ENCODE assay signal across 12 cellular contexts in the genomic region with DNA sequence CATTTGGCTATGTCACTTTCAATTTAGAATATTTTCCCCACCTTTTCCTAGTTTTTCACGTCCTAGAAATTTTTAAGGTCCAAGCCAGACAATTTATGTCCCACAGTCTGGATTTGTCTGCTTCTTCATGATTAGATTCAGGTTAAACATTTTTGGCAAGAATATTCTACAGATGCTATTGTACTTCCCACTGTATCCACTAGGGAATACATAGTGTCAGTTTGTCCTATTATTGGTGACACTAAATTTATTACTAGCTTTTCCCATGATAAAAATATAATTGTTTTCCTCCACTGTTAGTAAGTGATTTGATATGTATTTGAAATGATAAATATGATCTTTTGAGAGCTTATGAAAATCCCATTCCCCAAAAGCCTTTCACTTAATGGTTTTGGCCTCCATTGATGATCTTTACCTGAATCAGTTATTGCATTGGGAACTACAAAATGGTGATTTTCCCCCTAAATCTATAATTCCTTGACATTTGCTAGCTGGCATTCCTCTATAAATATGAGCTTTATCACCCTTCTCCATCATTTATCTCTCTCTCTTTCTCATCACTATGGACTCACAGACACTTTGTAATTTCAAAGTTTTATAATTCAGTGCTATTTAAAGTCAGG. TPM values are rescaled to one million over a fixed set of nuclear protein-coding genes. Genes with fewer than 3 reads are reported as not detected.
A peak's percentile ranks its signal among the peaks of the same experiment; 100 is the strongest.
DNase-seq lines count a peak whose midpoint lies in the region; ATAC-seq and TF ChIP-seq lines count a peak whose summit lies in the region.
"Had no signal": no experiment of that assay in that cellular context is flagged by ENCODE, and none has a peak within 500 bp of the region (broad histone marks: within the 10 kb centered on the region; RNA-seq: fewer than 3 reads in every experiment).

No MANE protein-coding gene starts in this region.

- H4K20me1 ChIP-seq in SK-N-SH (ENCODE audit: insufficient read depth) = no peaks in the 10 kb centered on the region
- H4K20me1 ChIP-seq: BLaER1 treated with 17β-estradiol and CSF1 and Interleukin-3, amounts not matched to agents 10 nM and 100 nM had no signal

- H3F3A ChIP-seq in SK-N-SH (replicated peaks; ENCODE audit: insufficient read depth) = no peaks in the 10 kb centered on the region

- CTCF ChIA-PET in SK-N-SH (lab: Yijun Ruan, JAX) = interaction anchor here (0.8 to 3.1 kb wide), 5 partner anchors 7 to 251 kb away, joined by 3 to 13 read pairs (median 5); partner anchors contain the start of gene ARL14

- in situ Hi-C loops in gastrocnemius medialis (cut with MboI; ENCODE audit: low sequenced_read_pairs in 4 of 4) = loop anchor here in 2 of 4 donors (25.0 kb wide), 1 partner anchor 727 kb away; no protein-coding TSS in a partner anchor

- TF ChIP-seq EP300 in SK-N-SH (IDR thresholded peaks at IDR 0.05; ENCODE audit: borderline replicate concordance in 1 of 2, low read depth in 1 of 2, low read length in 1 of 2) = no peak

- no peaks in the 10 kb centered on the region for H3K79me2 ChIP-seq in SK-N-SH (ENCODE audit: insufficient read depth)

- H3K4me2 ChIP-seq in SK-N-SH = no peak overlapping the region

- H2AFZ ChIP-seq in SK-N-SH (ENCODE audit: low read depth) = no peak overlapping the region

- H3K9me3 ChIP-seq in right atrium auricular region (no peaks in the 10 kb centered on the region), SK-N-SH (no peaks in the 10 kb centered on the region), gastrocnemius medialis (no peaks in the 10 kb centered on the region)
- H3K9me3 ChIP-seq: BLaER1 treated with 17β-estradiol and CSF1 and Interleukin-3, amounts not matched to agents 10 nM and 100 nM had no signal

- no peaks in the 10 kb centered on the region for H3K9me2 ChIP-seq in SK-N-SH

- intact Hi-C loops in Right ventricle myocardium inferior (cut with DNase I) = no loop called here
- intact Hi-C loops in gastrocnemius medialis (cut with DNase I; ENCODE audit: low total_unique reads) = loop anchor here (5.0 kb wide), 1 partner anchor 737 kb away; no protein-coding TSS in a partner anchor

- H3K27ac ChIP-seq in right atrium auricular region (no peak overlapping the region), SK-N-SH (ENCODE audit: low read depth in 2 of 2, low read length in 1 of 2) (no peak overlapping the region), gastrocnemius medialis (no peak overlapping the region)
- H3K27ac ChIP-seq: BLaER1 treated with 17β-estradiol and CSF1 and Interleukin-3, amounts not matched to agents 10 nM and 100 nM had no signal

- DNase-seq in right atrium auricular region (ENCODE audit: low spot score) (no peak), Right ventricle myocardium inferior (ENCODE audit: missing footprints) (no peak), SK-N-SH (peak; percentile 10), fibroblast of villous mesenchyme (ENCODE audit: low read depth) (no peak), NCI-H2081 treated with DMSO at 0.1 percent for 48 hours (lab: John Stamatoyannopoulos, UW) (no peak), gastrocnemius medialis (no peak)
- no peak for DNase-seq in stimulated activated CD4-positive, alpha-beta T cell treated with anti-CD3 and anti-CD28 coated beads, Interleukin-2, amount 100 ng/mL, for 24 hours
- DNase-seq: head of caudate nucleus, midbrain, NCI-H1436 treated with DMSO at 0.1 percent for 48 hours had no signal

- H3K4me3 ChIP-seq in right atrium auricular region (no peak overlapping the region), SK-N-SH (ENCODE audit: low read depth in 2 of 2, low read length in 1 of 2) (no peak overlapping the region), fibroblast of villous mesenchyme (ENCODE audit: low read depth, low read length) (no peak overlapping the region), gastrocnemius medialis (no peak overlapping the region)
- H3K4me3 ChIP-seq: BLaER1 treated with 17β-estradiol and CSF1 and Interleukin-3, amounts not matched to agents 10 nM and 100 nM had no signal

- POLR2A ChIA-PET in SK-N-SH (lab: Yijun Ruan, JAX) = no interaction called here

- ATAC-seq in Right ventricle myocardium inferior = no peak
- ATAC-seq in gastrocnemius medialis = no peak
- ATAC-seq in HG03520 (IDR thresholded peaks at IDR 0.05; ENCODE audit: unreplicated experiment) = no peak

- TF ChIP-seq RAD21 in SK-N-SH (IDR thresholded peaks at IDR 0.05; ENCODE audit: low read length) = no peak

- 36% methylated on average over 1 of the region's 1 CpG for WGBS in SK-N-SH (ENCODE audit: low lambda C conversion rate)

- H3K4me1 ChIP-seq in right atrium auricular region (no peaks in the 10 kb centered on the region), SK-N-SH (ENCODE audit: control insufficient read depth in 1 of 2, insufficient read depth in 2 of 2, low read depth in 1 of 2, low read length in 1 of 2) (no peaks in the 10 kb centered on the region), gastrocnemius medialis (no peaks in the 10 kb centered on the region)

- no peak for TF ChIP-seq POLR2A in gastrocnemius medialis (IDR thresholded peaks at IDR 0.05)

- TF ChIP-seq CTCF in right atrium auricular region (IDR thresholded peaks at IDR 0.05) (peak; percentile 21 to 34), SK-N-SH (IDR thresholded peaks at IDR 0.05) (peak; percentile 57), fibroblast of villous mesenchyme (IDR thresholded peaks at IDR 0.05; ENCODE audit: insufficient read depth, low read depth, low read length) (peak; percentile 52), gastrocnemius medialis (IDR thresholded peaks at IDR 0.05 in 4 of 5, conservative IDR thresholded peaks at IDR 0.05 in 1 of 5) (no peak)

- H3K36me3 ChIP-seq in right atrium auricular region = no peaks in the 10 kb centered on the region
- H3K36me3 ChIP-seq in SK-N-SH (replicated peaks in 1 of 2; ENCODE audit: control insufficient read depth in 1 of 2, insufficient read depth in 2 of 2, low read length in 1 of 2) = no peaks in the 10 kb centered on the region
- no peaks in the 10 kb centered on the region for H3K36me3 ChIP-seq in gastrocnemius medialis
- H3K36me3 ChIP-seq: BLaER1 treated with 17β-estradiol and CSF1 and Interleukin-3, amounts not matched to agents 10 nM and 100 nM had no signal

- no peak overlapping the region for H3K9ac ChIP-seq in SK-N-SH
- H3K9ac ChIP-seq: BLaER1 treated with 17β-estradiol and CSF1 and Interleukin-3, amounts not matched to agents 10 nM and 100 nM had no signal

- H3K27me3 ChIP-seq in right atrium auricular region (no peaks in the 10 kb centered on the region), SK-N-SH (ENCODE audit: insufficient read depth) (no peaks in the 10 kb centered on the region), gastrocnemius medialis (no peaks in the 10 kb centered on the region)
- H3K27me3 ChIP-seq: BLaER1 treated with 17β-estradiol and CSF1 and Interleukin-3, amounts not matched to agents 10 nM and 100 nM had no signal

TF ChIP-seq in SK-N-SH, 30 proteins besides CTCF, POLR2A, EP300 and RAD21:
- no peak for TF ChIP-seq USF2 (IDR thresholded peaks at IDR 0.05; ENCODE audit: borderline replicate concordance, low read depth, low read length)

RNA-seq across cellular contexts. Expression of gene ARL14, which starts 8.3 kb away (rescaled TPM):
- total RNA-seq in right atrium auricular region (not detected), Right ventricle myocardium inferior (not detected), fibroblast of villous mesenchyme (not detected in 2 replicates), gastrocnemius medialis (not detected)
- polyA plus RNA-seq in SK-N-SH (2012; rRNA removed) = not detected in 2 replicates
- polyA plus RNA-seq in SK-N-SH (2012; cell fraction: cytosol; rRNA removed) = 0.05 TPM in 1 of 2 replicates, not detected in the other
- not detected in 2 replicates for polyA plus RNA-seq in SK-N-SH (2012; cell fraction: nucleus; rRNA removed)

Comparison
In these comparisons a context has a peak if more than half of its experiments do, and no peak if none do; other contexts are left out.
1. CTCF ChIP-seq: peak in right atrium auricular region (2 of 2), SK-N-SH (single experiment) and fibroblast of villous mesenchyme (single experiment); none in gastrocnemius medialis (0 of 5).